In the genomic region with DNA sequence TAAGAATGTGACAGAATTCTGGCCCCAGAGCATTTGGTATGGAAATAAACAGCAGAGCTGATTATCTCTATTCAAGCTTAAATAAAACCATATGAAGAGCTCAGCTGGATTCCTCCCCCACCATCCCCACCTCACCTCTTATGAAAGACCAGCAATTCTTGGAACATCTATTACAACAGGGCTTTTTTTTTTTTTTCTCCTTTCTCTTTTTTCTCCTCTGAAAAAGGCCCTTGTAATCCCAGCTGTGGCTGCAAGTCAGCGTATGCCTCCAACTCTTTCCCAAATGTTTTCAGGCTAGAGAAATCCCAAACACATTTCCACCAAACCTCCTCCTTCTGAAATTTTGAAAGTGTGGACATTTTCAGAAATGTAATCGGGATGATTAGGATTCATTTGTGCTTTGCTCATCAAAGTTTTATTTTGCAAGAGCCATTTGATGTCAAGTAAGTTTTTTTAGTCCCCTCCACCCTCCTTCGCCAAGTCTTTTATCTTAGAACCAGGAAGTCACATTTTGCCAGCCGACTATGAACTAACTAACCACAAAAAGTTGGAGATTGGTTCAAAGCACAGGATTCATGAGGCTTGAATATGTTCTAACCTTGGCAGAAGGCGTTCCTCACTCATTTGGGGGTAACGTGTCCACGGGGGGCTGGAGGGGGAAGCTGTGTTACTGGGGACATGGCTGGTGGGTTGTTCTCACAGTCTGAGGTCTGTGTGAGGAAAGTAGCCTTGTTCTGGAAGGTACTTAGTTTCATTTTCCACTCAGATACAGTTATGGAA, we compare ENCODE assay signal across 12 cellular contexts.
DNase-seq lines count a peak whose midpoint lies in the region; ATAC-seq and TF ChIP-seq lines count a peak whose summit lies in the region.
"Had no signal": no experiment of that assay in that cellular context is flagged by ENCODE, and none has a peak within 500 bp of the region (broad histone marks: within the 10 kb centered on the region; RNA-seq: fewer than 3 reads in every experiment).

No MANE protein-coding gene starts in this region.

- no peaks in the 10 kb centered on the region for H3F3A ChIP-seq in MM.1S (ENCODE audit: insufficient read depth, low read length)

- no peaks in the 10 kb centered on the region for H4K20me1 ChIP-seq in MM.1S (ENCODE audit: insufficient read depth, low read length)

- no peaks in the 10 kb centered on the region for H3K27me3 ChIP-seq in ACC112 (ENCODE audit: insufficient read depth, low read length)
- no peaks in the 10 kb centered on the region for H3K27me3 ChIP-seq in MM.1S (replicated peaks; ENCODE audit: insufficient read depth, low read length)

- H3K36me3 ChIP-seq in ACC112 (ENCODE audit: insufficient read depth, low read length) (no peaks in the 10 kb centered on the region), MM.1S (replicated peaks; ENCODE audit: insufficient read depth, low read length) (no peaks in the 10 kb centered on the region)

- peak overlapping the region; percentile 5 to 73 (median 68) for H3K27ac Mint-ChIP-seq in nephron
- H3K27ac Mint-ChIP-seq in activated T-helper 2 cell treated with anti-CD3 and anti-CD28 coated beads, Interferon-gamma antibody, Interleukin-2, Interleukin-4, amounts not matched to agents 10 μg/mL and 5 μg/mL and 100 μg/mL, durations not matched to agents 14 hours and 24 hours and 36 hours: no peak overlapping the region
- H3K27ac Mint-ChIP-seq: activated B cell treated with CpG ODN at 0.5 μM for 24 hours had no signal

- peaks cover 32% of the 10 kb centered on the region for H3K4me1 Mint-ChIP-seq in nephron
- no peaks in the 10 kb centered on the region for H3K4me1 Mint-ChIP-seq in activated T-helper 2 cell treated with anti-CD3 and anti-CD28 coated beads, Interferon-gamma antibody, Interleukin-2, Interleukin-4, amounts not matched to agents 10 μg/mL and 5 μg/mL and 100 μg/mL, durations not matched to agents 14 hours and 24 hours and 36 hours (ENCODE audit: low read depth)
- H3K4me1 Mint-ChIP-seq: activated B cell treated with CpG ODN at 0.5 μM for 24 hours had no signal

- no peaks in the 10 kb centered on the region for H3K27me3 Mint-ChIP-seq in nephron (ENCODE audit: low read depth)
- no peaks in the 10 kb centered on the region for H3K27me3 Mint-ChIP-seq in activated T-helper 2 cell treated with anti-CD3 and anti-CD28 coated beads, Interferon-gamma antibody, Interleukin-2, Interleukin-4, amounts not matched to agents 10 μg/mL and 5 μg/mL and 100 μg/mL, durations not matched to agents 14 hours and 24 hours and 36 hours (ENCODE audit: low read depth)
- H3K27me3 Mint-ChIP-seq: activated B cell treated with CpG ODN at 0.5 μM for 24 hours had no signal

- H2AFZ ChIP-seq in ACC112 (ENCODE audit: low read length, unreplicated experiment) (peak overlapping the region; percentile 96), MM.1S (ENCODE audit: low read length) (peak overlapping the region; percentile 72)

- DNase-seq in MM.1S (no peak), epithelial cell of esophagus (ENCODE audit: low read depth) (peak; percentile 6), NCI-H2227 (lab: John Stamatoyannopoulos, UW; ENCODE audit: unreplicated experiment) (no peak)
- no peak for DNase-seq in stimulated activated CD4-positive, alpha-beta T cell treated with anti-CD3 and anti-CD28 coated beads, Interleukin-1b, Interleukin-23, amount 100 ng/mL, for 48 hours
- DNase-seq in activated T-helper 2 cell treated with anti-CD3 and anti-CD28 coated beads, Interferon-gamma antibody, Interleukin-2, Interleukin-4, amounts not matched to agents 10 μg/mL and 5 μg/mL and 100 μg/mL, durations not matched to agents 14 hours and 24 hours and 36 hours (ENCODE audit: low spot score): no peak
- DNase-seq: activated B cell treated with CpG ODN at 0.5 μM for 24 hours; AML-193; effector memory CD4-positive, alpha-beta T cell; NCI-H2171 had no signal

- intact Hi-C loops in activated T-helper 2 cell treated with anti-CD3 and anti-CD28 coated beads, Interferon-gamma antibody, Interleukin-2, Interleukin-4, amounts not matched to agents 10 μg/mL and 5 μg/mL and 100 μg/mL, durations not matched to agents 14 hours and 24 hours and 36 hours (cut with micrococcal nuclease): no loop called here

- H3K27ac ChIP-seq in ACC112 (ENCODE audit: low read depth, low read length): peak overlapping the region; percentile 78
- H3K27ac ChIP-seq in MM.1S (ENCODE audit: low read length): no peak overlapping the region

- H3K79me2 ChIP-seq in ACC112 (ENCODE audit: control insufficient read depth, insufficient read depth, low read length, unreplicated experiment): no peaks in the 10 kb centered on the region
- no peaks in the 10 kb centered on the region for H3K79me2 ChIP-seq in MM.1S (ENCODE audit: low read length)

- TF ChIP-seq CTCF in MM.1S (IDR thresholded peaks at IDR 0.05; ENCODE audit: low read length): no peak
- TF ChIP-seq CTCF in epithelial cell of esophagus (IDR thresholded peaks at IDR 0.05; ENCODE audit: insufficient read depth, low read depth, low read length, missing control alignments): no peak
- no peak for TF ChIP-seq CTCF in nephron (IDR thresholded peaks at IDR 0.05; ENCODE audit: unreplicated experiment in 3 of 3)

- H3K4me3 Mint-ChIP-seq in nephron: peak overlapping the region in 1 of 3 experiments; percentile 19
- H3K4me3 Mint-ChIP-seq in activated T-helper 2 cell treated with anti-CD3 and anti-CD28 coated beads, Interferon-gamma antibody, Interleukin-2, Interleukin-4, amounts not matched to agents 10 μg/mL and 5 μg/mL and 100 μg/mL, durations not matched to agents 14 hours and 24 hours and 36 hours (ENCODE audit: low read depth): no peak overlapping the region
- H3K4me3 Mint-ChIP-seq: activated B cell treated with CpG ODN at 0.5 μM for 24 hours had no signal

- no peaks in the 10 kb centered on the region for H3K9me3 Mint-ChIP-seq in nephron
- peaks cover 16% of the 10 kb centered on the region for H3K9me3 Mint-ChIP-seq in activated T-helper 2 cell treated with anti-CD3 and anti-CD28 coated beads, Interferon-gamma antibody, Interleukin-2, Interleukin-4, amounts not matched to agents 10 μg/mL and 5 μg/mL and 100 μg/mL, durations not matched to agents 14 hours and 24 hours and 36 hours

- no peak for ATAC-seq in GM21447 (IDR thresholded peaks at IDR 0.05; ENCODE audit: unreplicated experiment)

- no peaks in the 10 kb centered on the region for H3K9me3 ChIP-seq in MM.1S (replicated peaks; ENCODE audit: insufficient read depth, low read length)

- H3K36me3 Mint-ChIP-seq in nephron (ENCODE audit: low read depth): no peaks in the 10 kb centered on the region
- no peaks in the 10 kb centered on the region for H3K36me3 Mint-ChIP-seq in activated T-helper 2 cell treated with anti-CD3 and anti-CD28 coated beads, Interferon-gamma antibody, Interleukin-2, Interleukin-4, amounts not matched to agents 10 μg/mL and 5 μg/mL and 100 μg/mL, durations not matched to agents 14 hours and 24 hours and 36 hours (ENCODE audit: low read depth)

- peaks cover 25% of the 10 kb centered on the region for H3K4me1 ChIP-seq in ACC112 (ENCODE audit: control insufficient read depth, insufficient read depth, low read length, unreplicated experiment)
- H3K4me1 ChIP-seq in MM.1S (ENCODE audit: low read length): no peaks in the 10 kb centered on the region

- H3K9ac ChIP-seq in MM.1S (ENCODE audit: low read length): no peak overlapping the region

- no peaks in the 10 kb centered on the region for H3K9me2 ChIP-seq in MM.1S (replicated peaks; ENCODE audit: insufficient read depth, low read length)

- peak overlapping the region; percentile 39; the same call in 1 of the 2 replicates for H3K4me2 ChIP-seq in MM.1S (ENCODE audit: low read depth, low read length)

- H3K4me3 ChIP-seq in ACC112 (ENCODE audit: low read depth, low read length): peak overlapping the region; percentile 73
- H3K4me3 ChIP-seq in MM.1S (ENCODE audit: low read length): peak overlapping the region; percentile 15; the same call in 1 of the 2 replicates
- H3K4me3 ChIP-seq in epithelial cell of esophagus (ENCODE audit: low read length): no peak overlapping the region
